ENCODE assay signal across 8 cellular contexts in the genomic region with DNA sequence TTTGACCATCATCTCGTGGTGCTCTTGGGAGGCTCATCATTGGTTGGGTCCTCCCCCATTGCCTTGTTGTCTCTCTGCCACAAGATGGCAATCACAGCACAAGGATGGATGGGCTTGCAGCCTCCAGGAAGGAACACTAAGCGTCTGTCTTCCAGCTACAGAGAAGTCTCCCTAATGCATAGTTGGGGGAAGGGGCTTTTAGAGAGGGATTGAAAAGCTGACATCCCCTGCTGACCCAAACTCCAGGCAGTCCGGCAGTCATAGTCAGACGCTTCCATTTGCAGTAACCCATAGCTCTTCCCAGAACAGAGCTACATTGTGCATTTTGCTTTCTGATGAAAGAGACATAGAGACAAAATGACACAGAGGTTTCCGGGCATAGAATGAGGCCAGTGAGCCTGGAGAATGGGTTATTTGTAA.
A peak's percentile ranks its signal among the peaks of the same experiment; 100 is the strongest.
DNase-seq lines count a peak whose midpoint lies in the region; ATAC-seq lines count a peak whose summit lies in the region.

No MANE protein-coding gene starts in this region.

- peak overlapping the region; percentile 92 for H3K27ac ChIP-seq in layer of hippocampus (ENCODE audit: low read depth, low read length)

- intact Hi-C loops in Right ventricle myocardium inferior (cut with DNase I) (loop anchor here (5.0 kb wide), 1 partner anchor 166 kb away; no protein-coding TSS in a partner anchor), cardiac septum (cut with DNase I) (no loop called here)

- ATAC-seq in Right ventricle myocardium inferior (peak; percentile 61), HG02588 (IDR thresholded peaks at IDR 0.05; ENCODE audit: unreplicated experiment) (no peak)

- H3K27me3 ChIP-seq in layer of hippocampus (ENCODE audit: control insufficient read depth, insufficient read depth, low read length): no peaks in the 10 kb centered on the region

- DNase-seq in Right ventricle myocardium inferior (ENCODE audit: missing footprints): no peak
- no peak for DNase-seq in cardiac septum (ENCODE audit: low spot score)
- DNase-seq in MV-4-11 (lab: John Stamatoyannopoulos, UW): peak; percentile 81
- DNase-seq in T-helper 2 cell: peak in 3 of 5 experiments; percentile 28 to 73 (median 31)
- peak; percentile 45 for DNase-seq in central memory CD4-positive, alpha-beta T cell
- peak; percentile 18 to 67 (median 28) for DNase-seq in stimulated activated naive CD4-positive, alpha-beta T cell (lab: John Stamatoyannopoulos, UW)

Comparison
In these comparisons a context has a peak if more than half of its experiments do, and no peak if none do; other contexts are left out.
1. DNase-seq: peak in MV-4-11 (single experiment), T-helper 2 cell (3 of 5), central memory CD4-positive, alpha-beta T cell (single experiment) and stimulated activated naive CD4-positive, alpha-beta T cell (6 of 6); none in Right ventricle myocardium inferior (single experiment) and cardiac septum (single experiment).